In genomic region chr6:167954151-167954550, GRCh38 we compare ENCODE assay signal across 31 cellular contexts. TPM values are rescaled to one million over a fixed set of nuclear protein-coding genes. Genes with fewer than 3 reads are reported as not detected.
"Had no signal": no experiment of that assay in that cellular context is flagged by ENCODE, and none has a peak within 500 bp of the region (broad histone marks: within the 10 kb centered on the region; RNA-seq: fewer than 3 reads in every experiment).

No MANE protein-coding gene starts in this region.

- H2AFZ ChIP-seq: hepatocyte had no signal

- H3K36me3 Mint-ChIP-seq: naive thymus-derived CD4-positive, alpha-beta T cell had no signal

- H3K27me3 Mint-ChIP-seq: dendritic cell treated with granulocyte-macrophage colony-stimulating factor and Interleukin-4, amounts not matched to agents 40 ng/mL and 50 ng/mL, for 4 days; naive thymus-derived CD4-positive, alpha-beta T cell; stimulated activated memory B cell treated with anti-CD40 and anti-IgM and Interleukin-4, amounts not matched to agents 10 μg/mL and 1 μg/mL and 100 μg/mL, for 72 hours had no signal

- H3K4me1 ChIP-seq: colonic mucosa, psoas muscle, sigmoid colon, testis, tibial artery had no signal

- H3K27ac Mint-ChIP-seq: dendritic cell treated with granulocyte-macrophage colony-stimulating factor and Interleukin-4, amounts not matched to agents 40 ng/mL and 50 ng/mL, for 4 days; endodermal cell; naive thymus-derived CD4-positive, alpha-beta T cell; nephron; stimulated activated memory B cell treated with anti-CD40 and anti-IgM and Interleukin-4, amounts not matched to agents 10 μg/mL and 1 μg/mL and 100 μg/mL, for 72 hours had no signal

- DNase-seq: colonic mucosa; effector CD8-positive, alpha-beta T cell; endodermal cell; foreskin fibroblast; gastrocnemius medialis; heart left ventricle; kidney; mesenchymal stem cell; midbrain; naive thymus-derived CD4-positive, alpha-beta T cell; nucleus accumbens; psoas muscle; right cardiac atrium; sigmoid colon; stimulated activated CD4-positive, alpha-beta T cell treated with anti-CD3 and anti-CD28 coated beads, Interleukin-2, amount 100 ng/mL, for 24 hours; stimulated activated CD4-positive, alpha-beta T cell treated with anti-CD3 and anti-CD28 coated beads, Interleukin-4, amount 100 ng/mL, for 24 hours; stimulated activated naive CD8-positive, alpha-beta T cell treated with anti-CD3 and anti-CD28 coated beads, Interleukin-15, Interleukin-2, amounts not matched to agents 100 U/mL and 50 U/mL, for 24 hours; substantia nigra; testis; tibial artery; upper lobe of left lung had no signal

- ATAC-seq: esophagus mucosa; gastrocnemius medialis; heart left ventricle; left lobe of liver; naive thymus-derived CD4-positive, alpha-beta T cell; psoas muscle; right cardiac atrium; stimulated activated memory B cell treated with anti-CD40 and anti-IgM and Interleukin-4, amounts not matched to agents 10 μg/mL and 1 μg/mL and 100 μg/mL, for 72 hours; stimulated activated naive CD8-positive, alpha-beta T cell treated with anti-CD3 and anti-CD28 coated beads, Interleukin-15, Interleukin-2, amounts not matched to agents 100 U/mL and 50 U/mL, for 24 hours had no signal

- H3K9me3 Mint-ChIP-seq: dendritic cell treated with granulocyte-macrophage colony-stimulating factor and Interleukin-4, amounts not matched to agents 40 ng/mL and 50 ng/mL, for 4 days; endodermal cell; naive thymus-derived CD4-positive, alpha-beta T cell; nephron; stimulated activated memory B cell treated with anti-CD40 and anti-IgM and Interleukin-4, amounts not matched to agents 10 μg/mL and 1 μg/mL and 100 μg/mL, for 72 hours had no signal

- H3K4me3 ChIP-seq: colonic mucosa, gastrocnemius medialis, heart left ventricle, hepatocyte, psoas muscle, sigmoid colon, testis, tibial artery, upper lobe of left lung had no signal

- H3K4me3 Mint-ChIP-seq: dendritic cell treated with granulocyte-macrophage colony-stimulating factor and Interleukin-4, amounts not matched to agents 40 ng/mL and 50 ng/mL, for 4 days; endodermal cell; naive thymus-derived CD4-positive, alpha-beta T cell; nephron; stimulated activated memory B cell treated with anti-CD40 and anti-IgM and Interleukin-4, amounts not matched to agents 10 μg/mL and 1 μg/mL and 100 μg/mL, for 72 hours had no signal

- H3K36me3 ChIP-seq: colonic mucosa had no signal

- H3K4me1 Mint-ChIP-seq: endodermal cell; naive thymus-derived CD4-positive, alpha-beta T cell; nephron; stimulated activated memory B cell treated with anti-CD40 and anti-IgM and Interleukin-4, amounts not matched to agents 10 μg/mL and 1 μg/mL and 100 μg/mL, for 72 hours had no signal

- H3K9me3 ChIP-seq: colonic mucosa, gastrocnemius medialis, heart left ventricle, psoas muscle, sigmoid colon, testis, tibial artery, upper lobe of left lung had no signal

- H3K27ac ChIP-seq: colonic mucosa, epithelial cell of prostate, hepatocyte, psoas muscle, sigmoid colon, testis, tibial artery had no signal

- H3K27me3 ChIP-seq: colonic mucosa, gastrocnemius medialis, heart left ventricle, hepatocyte, sigmoid colon, testis, tibial artery, upper lobe of left lung had no signal

- H3K4me2 ChIP-seq: hepatocyte had no signal

RNA-seq across cellular contexts. Expression of gene KIF25, which starts 43.3 kb away (rescaled TPM):
- total RNA-seq: esophagus mucosa, kidney, lung microvascular endothelial cell, osteocyte, skeletal muscle tissue had no signal
- polyA plus RNA-seq: hepatocyte; naive thymus-derived CD4-positive, alpha-beta T cell had no signal
